Comparison of ENCODE assay signal across 1 cellular context in genomic region chr1:26351591-26352337, GRCh38.
TF ChIP-seq lines count a peak whose summit lies in the region.

No MANE protein-coding gene starts in this region.

TF ChIP-seq in HepG2, 621 proteins besides CTCF, POLR2A, EP300 and RAD21 (continued from another document):
- TF ChIP-seq ATF2 (CRISPR knock-in tag; IDR thresholded peaks at IDR 0.05) (peak; percentile 98), ZNF225 (CRISPR knock-in tag; IDR thresholded peaks at IDR 0.05) (no peak), MXD3 (CRISPR knock-in tag; IDR thresholded peaks at IDR 0.05) (no peak), PHF8 (CRISPR knock-in tag; IDR thresholded peaks at IDR 0.05) (no peak; the same call in 1 of the 2 replicates), SRSF1 (optimal IDR thresholded peaks at IDR 0.05; ENCODE audit: low read depth, low read length) (no peak), FOXK1 (CRISPR knock-in tag; IDR thresholded peaks at IDR 0.05; ENCODE audit: borderline replicate concordance, low read depth) (no peak), ZMYM4 (CRISPR knock-in tag; IDR thresholded peaks at IDR 0.05) (no peak), ZBTB21 (CRISPR knock-in tag; IDR thresholded peaks at IDR 0.05) (peak; percentile 28; the same call in 1 of the 2 replicates), SUZ12 (IDR thresholded peaks at IDR 0.05; ENCODE audit: low read depth, low read length) (no peak), NR0B2 (CRISPR knock-in tag; IDR thresholded peaks at IDR 0.05) (no peak), E2F1 (CRISPR knock-in tag; IDR thresholded peaks at IDR 0.05) (no peak), GATAD1 (CRISPR knock-in tag; IDR thresholded peaks at IDR 0.05) (no peak; the same call in 1 of the 2 replicates), DPF2 (CRISPR knock-in tag; IDR thresholded peaks at IDR 0.05; ENCODE audit: borderline replicate concordance, low read depth) (0 out of 2 replicates have a peak, but pooled peaks have one; percentile 41), ZNF703 (CRISPR knock-in tag; IDR thresholded peaks at IDR 0.05; ENCODE audit: borderline replicate concordance) (no peak), ZSCAN21 (CRISPR knock-in tag; IDR thresholded peaks at IDR 0.05; ENCODE audit: borderline replicate concordance) (no peak), RNF2 (conservative IDR thresholded peaks at IDR 0.05; ENCODE audit: low read depth) (no peak), AKAP8 (CRISPR knock-in tag; IDR thresholded peaks at IDR 0.05) (no peak), ETV6 (CRISPR knock-in tag; conservative IDR thresholded peaks at IDR 0.05) (no peak), DNMT3B (CRISPR knock-in tag; conservative IDR thresholded peaks at IDR 0.05) (no peak), THAP8 (CRISPR knock-in tag; IDR thresholded peaks at IDR 0.05; ENCODE audit: borderline replicate concordance) (no peak), ZBTB25 (CRISPR knock-in tag; IDR thresholded peaks at IDR 0.05) (no peak), CHD2 (IDR thresholded peaks at IDR 0.05; ENCODE audit: low read depth, low read length) (no peak), ZNF713 (CRISPR knock-in tag; IDR thresholded peaks at IDR 0.05) (no peak), ERF (CRISPR knock-in tag; IDR thresholded peaks at IDR 0.05) (no peak), GABPA (IDR thresholded peaks at IDR 0.05; ENCODE audit: low read depth, low read length) (no peak), GABPA (CRISPR knock-in tag; IDR thresholded peaks at IDR 0.05; ENCODE audit: low read depth) (no peak), ELK4 (CRISPR knock-in tag; IDR thresholded peaks at IDR 0.05; ENCODE audit: borderline replicate concordance) (no peak), PBX3 (CRISPR knock-in tag; IDR thresholded peaks at IDR 0.05; ENCODE audit: borderline replicate concordance) (no peak), ADNP (CRISPR knock-in tag; IDR thresholded peaks at IDR 0.05) (peak; percentile 90), ZNF180 (CRISPR knock-in tag; IDR thresholded peaks at IDR 0.05; ENCODE audit: borderline replicate concordance, low read depth) (no peak), HNF4G (IDR thresholded peaks at IDR 0.05; ENCODE audit: borderline replicate concordance, low read depth, low read length) (0 out of 2 replicates have a peak, but pooled peaks have one; percentile 16), HNF4G (CRISPR knock-in tag; IDR thresholded peaks at IDR 0.05; ENCODE audit: borderline replicate concordance, low read depth) (0 out of 2 replicates have a peak, but pooled peaks have one; percentile 25), ZNF777 (CRISPR knock-in tag; IDR thresholded peaks at IDR 0.05) (no peak), DZIP1 (CRISPR knock-in tag; IDR thresholded peaks at IDR 0.05) (no peak), ZFP82 (CRISPR knock-in tag; IDR thresholded peaks at IDR 0.05; ENCODE audit: borderline replicate concordance) (no peak), ZNF33B (CRISPR knock-in tag; IDR thresholded peaks at IDR 0.05) (no peak), PLSCR1 (CRISPR knock-in tag; IDR thresholded peaks at IDR 0.05; ENCODE audit: borderline replicate concordance) (no peak)
